In the genomic region with DNA sequence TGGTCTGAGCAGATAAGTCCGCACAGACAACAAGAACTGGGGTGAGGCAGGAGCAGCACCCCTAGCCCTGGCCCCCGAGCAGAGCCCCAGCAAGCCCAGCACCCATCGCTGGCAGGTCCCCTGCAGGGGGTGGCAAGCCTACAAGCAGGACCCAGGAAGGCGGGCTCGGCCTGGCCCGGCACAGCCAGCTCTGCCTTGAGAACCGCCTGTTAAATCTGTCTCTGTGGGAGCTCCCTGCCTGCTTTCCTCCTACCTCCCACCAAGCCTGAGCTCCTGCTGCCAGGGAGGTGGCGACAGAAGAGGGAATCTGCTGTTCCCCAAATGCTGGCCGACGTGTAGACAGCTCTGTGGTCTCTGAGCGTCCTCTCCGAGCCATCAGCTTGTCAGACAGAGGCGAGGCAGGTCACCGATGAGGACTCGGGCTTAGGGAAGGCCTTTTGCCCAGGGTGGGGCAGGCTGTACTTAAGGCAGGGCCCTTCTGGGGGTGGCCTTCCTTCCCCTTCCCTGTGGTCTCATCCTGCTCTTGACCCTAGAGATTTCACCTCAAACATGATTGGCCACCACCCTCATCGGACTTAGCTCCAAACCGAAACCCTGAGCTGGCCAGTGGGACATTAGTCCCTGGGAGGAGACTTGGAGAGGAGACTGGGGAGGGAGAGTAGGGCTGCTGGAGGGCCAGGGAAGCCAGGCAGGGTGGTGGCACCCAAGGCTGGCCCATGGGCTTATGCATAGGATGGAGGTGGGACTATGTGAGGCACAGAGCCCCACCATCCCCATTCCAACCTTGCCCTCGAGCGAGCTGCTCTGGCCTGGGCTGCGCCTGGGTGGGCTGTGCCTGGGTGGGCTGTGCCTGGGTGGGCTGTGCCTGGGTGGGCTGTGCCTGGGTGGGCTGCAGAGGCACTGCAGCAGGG, we compare ENCODE assay signal across 1 cellular context.
TF ChIP-seq lines count a peak whose summit lies in the region.

No MANE protein-coding gene starts in this region.

TF ChIP-seq in K562, 482 proteins besides CTCF, POLR2A, EP300 and RAD21:
- TF ChIP-seq, protein P1, sequence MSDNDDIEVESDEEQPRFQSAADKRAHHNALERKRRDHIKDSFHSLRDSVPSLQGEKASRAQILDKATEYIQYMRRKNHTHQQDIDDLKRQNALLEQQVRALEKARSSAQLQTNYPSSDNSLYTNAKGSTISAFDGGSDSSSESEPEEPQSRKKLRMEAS (CRISPR knock-in tag; IDR thresholded peaks at IDR 0.05): 0 out of 2 replicates have a peak, but pooled peaks have one; percentile 21
- TF ChIP-seq DNMT1 (IDR thresholded peaks at IDR 0.05): no peak
